In genomic region chr19:41927810-41928192, GRCh38 we compare ENCODE assay signal across 8 cellular contexts. TPM values are rescaled to one million over a fixed set of nuclear protein-coding genes. Genes with fewer than 3 reads are reported as not detected.
A peak's percentile ranks its signal among the peaks of the same experiment; 100 is the strongest.
DNase-seq lines count a peak whose midpoint lies in the region; ATAC-seq and TF ChIP-seq lines count a peak whose summit lies in the region.

No MANE protein-coding gene starts in this region.

- 2% methylated on average over 36 of the region's 36 CpGs for WGBS in right cardiac atrium

- peak overlapping the region; percentile 81 for H3K4me3 Mint-ChIP-seq in T-helper 2 cell treated with Interferon-gamma antibody and Interleukin-4, amounts not matched to agents 5 μg/mL and 100 μg/mL, for 36 hours
- H3K4me3 Mint-ChIP-seq in activated CD4-positive, alpha-beta memory T cell treated with anti-CD3 and anti-CD28 coated beads, Interleukin-2, amount 10 ng/mL, durations not matched to agents 7 days and 5 days: peak overlapping the region; percentile 83

- ATAC-seq in right cardiac atrium: no peak
- ATAC-seq in GM18909 (IDR thresholded peaks at IDR 0.05; ENCODE audit: poor library complexity, unreplicated experiment): no peak
- no peak for ATAC-seq in HG03571 (IDR thresholded peaks at IDR 0.05; ENCODE audit: unreplicated experiment)

- peaks cover 4% of the 10 kb centered on the region for H3K36me3 Mint-ChIP-seq in T-helper 2 cell treated with Interferon-gamma antibody and Interleukin-4, amounts not matched to agents 5 μg/mL and 100 μg/mL, for 36 hours (ENCODE audit: low read depth)
- peaks cover 4% of the 10 kb centered on the region for H3K36me3 Mint-ChIP-seq in activated CD4-positive, alpha-beta memory T cell treated with anti-CD3 and anti-CD28 coated beads, Interleukin-2, amount 10 ng/mL, durations not matched to agents 7 days and 5 days (ENCODE audit: low read depth)

- no peaks in the 10 kb centered on the region for H3K9me3 ChIP-seq in right cardiac atrium (ENCODE audit: control insufficient read depth, low read length)

- no peaks in the 10 kb centered on the region for H3K9me3 Mint-ChIP-seq in T-helper 2 cell treated with Interferon-gamma antibody and Interleukin-4, amounts not matched to agents 5 μg/mL and 100 μg/mL, for 36 hours
- H3K9me3 Mint-ChIP-seq in activated CD4-positive, alpha-beta memory T cell treated with anti-CD3 and anti-CD28 coated beads, Interleukin-2, amount 10 ng/mL, durations not matched to agents 7 days and 5 days: no peaks in the 10 kb centered on the region

- no peak for TF ChIP-seq CTCF in GM13976 (IDR thresholded peaks at IDR 0.05; ENCODE audit: borderline replicate concordance, control extremely low read depth, extremely low read depth, insufficient read depth, missing control alignments)

- peaks cover 2% of the 10 kb centered on the region for H3K4me1 ChIP-seq in right cardiac atrium (ENCODE audit: control insufficient read depth, insufficient read depth, low read length)

- H3K27ac ChIP-seq in right cardiac atrium (ENCODE audit: low read length): no peak overlapping the region

- in situ Hi-C loops in GM13976 (cut with MboI; ENCODE audit: low sequenced_read_pairs, unreplicated experiment): no loop called here

- CTCF ChIA-PET in activated CD4-positive, alpha-beta memory T cell treated with anti-CD3 and anti-CD28 coated beads, Interleukin-2, amount 10 ng/mL, durations not matched to agents 7 days and 5 days (lab: Charles Lee): interaction anchor here (0.6 kb wide), 1 partner anchor 10 kb away, joined by 4 read pairs; no protein-coding TSS in a partner anchor

- no peaks in the 10 kb centered on the region for H3K27me3 ChIP-seq in right cardiac atrium (ENCODE audit: control insufficient read depth, insufficient read depth)

- POLR2A ChIA-PET in activated CD4-positive, alpha-beta memory T cell treated with anti-CD3 and anti-CD28 coated beads, Interleukin-2, amount 10 ng/mL, durations not matched to agents 7 days and 5 days (lab: Charles Lee): interaction anchor here (1.0 to 2.3 kb wide), 4 partner anchors 12 to 43 kb away, joined by 3 to 7 read pairs (median 5); no protein-coding TSS in a partner anchor

- peaks cover 21% of the 10 kb centered on the region for H3K4me1 Mint-ChIP-seq in T-helper 2 cell treated with Interferon-gamma antibody and Interleukin-4, amounts not matched to agents 5 μg/mL and 100 μg/mL, for 36 hours (ENCODE audit: low read depth)
- H3K4me1 Mint-ChIP-seq in activated CD4-positive, alpha-beta memory T cell treated with anti-CD3 and anti-CD28 coated beads, Interleukin-2, amount 10 ng/mL, durations not matched to agents 7 days and 5 days: peaks cover 22% of the 10 kb centered on the region

- DNase-seq in T-helper 2 cell treated with Interferon-gamma antibody and Interleukin-4, amounts not matched to agents 5 μg/mL and 100 μg/mL, for 36 hours (ENCODE audit: low spot score): no peak
- DNase-seq in T-helper 2 cell (no peak), right cardiac atrium (peak in 1 of 3 donors; percentile 47), GM13976 (ENCODE audit: low spot score) (no peak)
- DNase-seq in activated CD4-positive, alpha-beta memory T cell treated with anti-CD3 and anti-CD28 coated beads, Interleukin-2, amount 10 ng/mL, durations not matched to agents 7 days and 5 days: no peak
- peak in 4 of 6 experiments; percentile 19 to 40 (median 35) for DNase-seq in stimulated activated naive CD4-positive, alpha-beta T cell (lab: John Stamatoyannopoulos, UW)

- no peak overlapping the region for H3K27ac Mint-ChIP-seq in T-helper 2 cell treated with Interferon-gamma antibody and Interleukin-4, amounts not matched to agents 5 μg/mL and 100 μg/mL, for 36 hours
- H3K27ac Mint-ChIP-seq in activated CD4-positive, alpha-beta memory T cell treated with anti-CD3 and anti-CD28 coated beads, Interleukin-2, amount 10 ng/mL, durations not matched to agents 7 days and 5 days: no peak overlapping the region

- peaks cover 24% of the 10 kb centered on the region for H3K27me3 Mint-ChIP-seq in T-helper 2 cell treated with Interferon-gamma antibody and Interleukin-4, amounts not matched to agents 5 μg/mL and 100 μg/mL, for 36 hours (ENCODE audit: low read depth)
- H3K27me3 Mint-ChIP-seq in activated CD4-positive, alpha-beta memory T cell treated with anti-CD3 and anti-CD28 coated beads, Interleukin-2, amount 10 ng/mL, durations not matched to agents 7 days and 5 days: peaks cover 34% of the 10 kb centered on the region

- H3K4me3 ChIP-seq in right cardiac atrium (ENCODE audit: low read length): peak overlapping the region; percentile 57

- intact Hi-C loops in right cardiac atrium (cut with DNase I): no loop called here

RNA-seq across cellular contexts. Expression of gene ERFL, which starts 0.4 kb away (rescaled TPM):
- 1 to 10 TPM; 1.5 to 1.7 TPM for total RNA-seq in activated CD4-positive, alpha-beta memory T cell treated with anti-CD3 and anti-CD28 coated beads, Interleukin-2, amount 10 ng/mL, durations not matched to agents 7 days and 5 days
- total RNA-seq in right cardiac atrium: under 1 TPM in 1 of 4 donors, not detected in 3; 0.20 TPM
- polyA plus RNA-seq in right cardiac atrium: 0.02 TPM

RNA-seq across cellular contexts. Expression of gene RABAC1, which starts 31.3 kb away (rescaled TPM):
- total RNA-seq in activated CD4-positive, alpha-beta memory T cell treated with anti-CD3 and anti-CD28 coated beads, Interleukin-2, amount 10 ng/mL, durations not matched to agents 7 days and 5 days: 100 to 1,000 TPM in 1 of 2 experiments, 10 to 100 TPM in 1; 97.2 to 105 TPM
- total RNA-seq in right cardiac atrium: 100 to 1,000 TPM in 1 of 4 donors, 10 to 100 TPM in 3; 79.6 to 113 (median 90.3) TPM
- polyA plus RNA-seq in right cardiac atrium: 140 TPM

RNA-seq across cellular contexts. Expression of gene ARHGEF1, which starts 44.8 kb away (rescaled TPM):
- 100 to 1,000 TPM; 657 TPM for total RNA-seq in activated CD4-positive, alpha-beta memory T cell treated with anti-CD3 and anti-CD28 coated beads, Interleukin-2, amount 10 ng/mL, durations not matched to agents 7 days and 5 days
- total RNA-seq in right cardiac atrium: 10 to 100 TPM; 39.7 to 43.9 (median 40.8) TPM
- polyA plus RNA-seq in right cardiac atrium: 42.8 TPM

RNA-seq across cellular contexts. Expression of gene CD79A, which starts 50.7 kb away (rescaled TPM):
- total RNA-seq in activated CD4-positive, alpha-beta memory T cell treated with anti-CD3 and anti-CD28 coated beads, Interleukin-2, amount 10 ng/mL, durations not matched to agents 7 days and 5 days: under 1 TPM; 0.35 to 0.38 TPM
- under 1 TPM in 2 of 4 donors, not detected in 2; 0.37 to 0.58 TPM for total RNA-seq in right cardiac atrium
- 0.09 TPM for polyA plus RNA-seq in right cardiac atrium

Comparison
In these comparisons a context has a peak if more than half of its experiments do, and no peak if none do; other contexts are left out.
1. DNase-seq: peak in stimulated activated naive CD4-positive, alpha-beta T cell (4 of 6); none in T-helper 2 cell treated with Interferon-gamma antibody and Interleukin-4, amounts not matched to agents 5 μg/mL and 100 μg/mL, for 36 hours (single experiment), T-helper 2 cell (0 of 5), activated CD4-positive, alpha-beta memory T cell treated with anti-CD3 and anti-CD28 coated beads, Interleukin-2, amount 10 ng/mL, durations not matched to agents 7 days and 5 days (single experiment) and GM13976 (single experiment).
2. RNA of gene ARHGEF1, which starts 44.8 kb away (total RNA-seq): 657 TPM in activated CD4-positive, alpha-beta memory T cell treated with anti-CD3 and anti-CD28 coated beads, Interleukin-2, amount 10 ng/mL, durations not matched to agents 7 days and 5 days; 39.7 to 43.9 TPM in right cardiac atrium; every median in the first group is over 10 times any median in the second.